8 cellular contexts compared by ENCODE assay signal in genomic region chr6:138107078-138107751, GRCh38. TPM values are rescaled to one million over a fixed set of nuclear protein-coding genes. Genes with fewer than 3 reads are reported as not detected.
DNase-seq lines count a peak whose midpoint lies in the region; ATAC-seq and TF ChIP-seq lines count a peak whose summit lies in the region.

Gene PERP (minus strand): TSS chr6:138107419. CDS start chr6:138107340, 79 bp downstream.

- H3K4me3 ChIP-seq in epithelial cell of esophagus (ENCODE audit: low read length) = peak within 1 kb of the TSS; percentile 97

- DNase-seq in GM10266 (ENCODE audit: extremely low spot score) (peak; percentile 73), NCI-H226 (peak; percentile 68), activated T-cell treated with anti-CD3 and anti-CD28 coated beads for 1 hour (ENCODE audit: low read depth) (peak; percentile 65), epithelial cell of esophagus (ENCODE audit: low read depth) (peak; percentile 93), mucosa of gallbladder (ENCODE audit: low spot score) (peak; percentile 77), middle frontal gyrus (ENCODE audit: extremely low spot score, low spot score) (no peak)
- DNase-seq in stimulated activated CD8-positive, alpha-beta memory T cell treated with anti-CD3 and anti-CD28 coated beads, Interleukin-4, amount 100 ng/mL, for 1 hour (ENCODE audit: low read depth in 2 of 2, low spot score in 1 of 2) = peak; percentile 37 to 52

- ATAC-seq in HG02571 (IDR thresholded peaks at IDR 0.05; ENCODE audit: unreplicated experiment) = peak; percentile 76

- TF ChIP-seq CTCF in GM10266 (IDR thresholded peaks at IDR 0.05; ENCODE audit: control insufficient read depth, insufficient read depth, low read depth, missing control alignments) (no peak), epithelial cell of esophagus (IDR thresholded peaks at IDR 0.05; ENCODE audit: insufficient read depth, low read depth, low read length, missing control alignments) (no peak)

RNA-seq across cellular contexts. Expression of gene PERP, which starts in this region (rescaled TPM):
- total RNA-seq in mucosa of gallbladder = 99.6 TPM
